ENCODE assay signal across 8 cellular contexts in genomic region chr2:230318190-230319121, GRCh38. TPM values are rescaled to one million over a fixed set of nuclear protein-coding genes. Genes with fewer than 3 reads are reported as not detected.
DNase-seq lines count a peak whose midpoint lies in the region; ATAC-seq and TF ChIP-seq lines count a peak whose summit lies in the region.

No MANE protein-coding gene starts in this region.

- BruUV-seq in mammary epithelial cell (replicated peaks; lab: Mats Ljungman, UMichigan), result no TSS peak

- no peaks in the 10 kb centered on the region for H3K36me3 ChIP-seq in CD8-positive, alpha-beta memory T cell (ENCODE audit: insufficient read depth, low read length)
- H3K36me3 ChIP-seq in esophagus muscularis mucosa (no peaks in the 10 kb centered on the region), mammary epithelial cell (ENCODE audit: insufficient read depth, low read length) (no peaks in the 10 kb centered on the region)

- TF ChIP-seq CTCF in esophagus muscularis mucosa (IDR thresholded peaks at IDR 0.05), result no peak
- TF ChIP-seq CTCF in mammary epithelial cell (conservative IDR thresholded peaks at IDR 0.05 in 1 of 2, IDR thresholded peaks at IDR 0.05 in 1 of 2; ENCODE audit: extremely low read depth in 1 of 2, insufficient read depth in 1 of 2, low read depth in 1 of 2, low read length in 2 of 2), result no peak

- H3K9me3 Mint-ChIP-seq in CD8-positive, alpha-beta memory T cell, result no peaks in the 10 kb centered on the region
- peaks cover 6% of the 10 kb centered on the region for H3K9me3 Mint-ChIP-seq in activated T-helper 1 cell treated with anti-CD3 and anti-CD28 coated beads, Interleukin-12 subunit alpha, Interleukin-12 subunit beta, Interleukin-2, Interleukin-4 antibody, amounts not matched to agents 30 ng/mL and 10 ng/mL and 1 ng/mL, durations not matched to agents 14 hours and 24 hours and 36 hours

- in situ Hi-C loops in mammary epithelial cell (cut with MboI; ENCODE audit: low sequenced_read_pairs in 2 of 2), result no loop called here

- H3K79me2 ChIP-seq in mammary epithelial cell (ENCODE audit: insufficient read depth, low read length), result no peaks in the 10 kb centered on the region

- no peaks in the 10 kb centered on the region for H4K20me1 ChIP-seq in mammary epithelial cell (ENCODE audit: insufficient read depth, low read length)

- peaks cover 54% of the 10 kb centered on the region for H3K4me1 ChIP-seq in CD8-positive, alpha-beta memory T cell (ENCODE audit: insufficient read depth, low read length)
- no peaks in the 10 kb centered on the region for H3K4me1 ChIP-seq in esophagus muscularis mucosa
- H3K4me1 ChIP-seq in mammary epithelial cell (ENCODE audit: insufficient read depth, low read length), result no peaks in the 10 kb centered on the region

- H3K4me1 Mint-ChIP-seq in CD8-positive, alpha-beta memory T cell, result peaks cover 56 to 87% (median 75%) of the 10 kb centered on the region in 3 donors
- H3K4me1 Mint-ChIP-seq in activated T-helper 1 cell treated with anti-CD3 and anti-CD28 coated beads, Interleukin-12 subunit alpha, Interleukin-12 subunit beta, Interleukin-2, Interleukin-4 antibody, amounts not matched to agents 30 ng/mL and 10 ng/mL and 1 ng/mL, durations not matched to agents 14 hours and 24 hours and 36 hours (ENCODE audit: low read depth), result peaks cover 74% of the 10 kb centered on the region

- H2AFZ ChIP-seq in mammary epithelial cell (ENCODE audit: low read depth, low read length), result no peak overlapping the region

- no peaks in the 10 kb centered on the region for H3K27me3 Mint-ChIP-seq in CD8-positive, alpha-beta memory T cell
- no peaks in the 10 kb centered on the region for H3K27me3 Mint-ChIP-seq in activated T-helper 1 cell treated with anti-CD3 and anti-CD28 coated beads, Interleukin-12 subunit alpha, Interleukin-12 subunit beta, Interleukin-2, Interleukin-4 antibody, amounts not matched to agents 30 ng/mL and 10 ng/mL and 1 ng/mL, durations not matched to agents 14 hours and 24 hours and 36 hours (ENCODE audit: insufficient read depth)

- H3K4me3 ChIP-seq in CD8-positive, alpha-beta memory T cell (ENCODE audit: low read length), result peak overlapping the region; percentile 74
- H3K4me3 ChIP-seq in esophagus muscularis mucosa, result no peak overlapping the region
- H3K4me3 ChIP-seq in mammary epithelial cell (replicated peaks in 1 of 3; ENCODE audit: insufficient read depth in 1 of 3, low read depth in 2 of 3, low read length in 3 of 3), result no peak overlapping the region

- dilution Hi-C loops in mammary epithelial cell (cut with HindIII; ENCODE audit: low sequenced_read_pairs), result no loop called here

- CTCF ChIA-PET in CD8-positive, alpha-beta memory T cell (lab: Charles Lee), result interaction anchor here (1.0 to 2.6 kb wide), 3 partner anchors 9 to 96 kb away, joined by 3 to 14 read pairs (median 6); partner anchors contain the start of gene SP140L
- CTCF ChIA-PET in mammary epithelial cell (lab: Charles Lee; ENCODE audit: low non-redundant PET), result no interaction called here

- H3K4me3 Mint-ChIP-seq in CD8-positive, alpha-beta memory T cell, result peak overlapping the region; percentile 37 to 77 (median 68)
- H3K4me3 Mint-ChIP-seq in activated T-helper 1 cell treated with anti-CD3 and anti-CD28 coated beads, Interleukin-12 subunit alpha, Interleukin-12 subunit beta, Interleukin-2, Interleukin-4 antibody, amounts not matched to agents 30 ng/mL and 10 ng/mL and 1 ng/mL, durations not matched to agents 14 hours and 24 hours and 36 hours, result peak overlapping the region; percentile 45

- WGBS in esophagus muscularis mucosa, result 81% methylated on average over 6 of the region's 6 CpGs
- WGBS in mammary epithelial cell (ENCODE audit: low coverage, missing lambda C conversion rate), result 81% methylated on average over 6 of the region's 6 CpGs

- no peaks in the 10 kb centered on the region for H3K27me3 ChIP-seq in CD8-positive, alpha-beta memory T cell (ENCODE audit: insufficient read depth, low read length, poor library complexity, severe bottlenecking)
- H3K27me3 ChIP-seq in esophagus muscularis mucosa (no peaks in the 10 kb centered on the region), mammary epithelial cell (ENCODE audit: insufficient read depth, low read length) (no peaks in the 10 kb centered on the region)

- no peak overlapping the region for H3K4me2 ChIP-seq in mammary epithelial cell (ENCODE audit: insufficient read depth, low read depth, low read length)

- peak; percentile 60 for ATAC-seq in GM19351 (IDR thresholded peaks at IDR 0.05; ENCODE audit: unreplicated experiment)
- peak; percentile 37 for ATAC-seq in HG03342 (IDR thresholded peaks at IDR 0.05; ENCODE audit: unreplicated experiment)

- H3K9me3 ChIP-seq in CD8-positive, alpha-beta memory T cell (ENCODE audit: low read length), result no peaks in the 10 kb centered on the region
- H3K9me3 ChIP-seq in esophagus muscularis mucosa, result peaks cover 0 to 5% (median 4%) of the 10 kb centered on the region in 4 donors
- H3K9me3 ChIP-seq in mammary epithelial cell (replicated peaks; ENCODE audit: insufficient read depth, low read length), result no peaks in the 10 kb centered on the region

- POLR2A ChIA-PET in CD8-positive, alpha-beta memory T cell (lab: Charles Lee), result interaction anchor here (0.6 to 1.8 kb wide), 3 partner anchors 9 to 477 kb away, joined by 3 to 18 read pairs (median 4); partner anchors contain the start of gene SP140L

- H3K27ac ChIP-seq in CD8-positive, alpha-beta memory T cell (ENCODE audit: low read depth, low read length), result peak overlapping the region; percentile 10
- H3K27ac ChIP-seq in esophagus muscularis mucosa (replicated peaks in 1 of 4) (no peak overlapping the region), mammary epithelial cell (ENCODE audit: insufficient read depth, low read depth, low read length) (no peak overlapping the region)

- no peak overlapping the region for H3K9ac ChIP-seq in mammary epithelial cell (ENCODE audit: insufficient read depth, low read length)

- H3K27ac Mint-ChIP-seq in CD8-positive, alpha-beta memory T cell, result peak overlapping the region; percentile 54 to 99 (median 86)
- peak overlapping the region; percentile 89 for H3K27ac Mint-ChIP-seq in activated T-helper 1 cell treated with anti-CD3 and anti-CD28 coated beads, Interleukin-12 subunit alpha, Interleukin-12 subunit beta, Interleukin-2, Interleukin-4 antibody, amounts not matched to agents 30 ng/mL and 10 ng/mL and 1 ng/mL, durations not matched to agents 14 hours and 24 hours and 36 hours

- intact Hi-C loops in activated T-helper 1 cell treated with anti-CD3 and anti-CD28 coated beads, Interleukin-12 subunit alpha, Interleukin-12 subunit beta, Interleukin-2, Interleukin-4 antibody, amounts not matched to agents 30 ng/mL and 10 ng/mL and 1 ng/mL, durations not matched to agents 14 hours and 24 hours and 36 hours (cut with micrococcal nuclease), result loop anchor here (1.0 to 2.0 kb wide), 6 partner anchors 9 to 292 kb away; partner anchors contain the start of gene SP140L
- intact Hi-C loops in esophagus muscularis mucosa (cut with DNase I), result no loop called here
- intact Hi-C loops in mammary epithelial cell (cut with micrococcal nuclease), result no loop called here

- no peak for TF ChIP-seq POLR2A in esophagus muscularis mucosa (IDR thresholded peaks at IDR 0.05; ENCODE audit: low read depth)

- no peak for TF ChIP-seq EP300 in esophagus muscularis mucosa (IDR thresholded peaks at IDR 0.05)

- H3K36me3 Mint-ChIP-seq in CD8-positive, alpha-beta memory T cell, result peaks cover 0 to 26% (median 13%) of the 10 kb centered on the region in 3 donors
- peaks cover 66% of the 10 kb centered on the region for H3K36me3 Mint-ChIP-seq in activated T-helper 1 cell treated with anti-CD3 and anti-CD28 coated beads, Interleukin-12 subunit alpha, Interleukin-12 subunit beta, Interleukin-2, Interleukin-4 antibody, amounts not matched to agents 30 ng/mL and 10 ng/mL and 1 ng/mL, durations not matched to agents 14 hours and 24 hours and 36 hours (ENCODE audit: low read depth)

- peak in 1 of 5 donors; percentile 14 for DNase-seq in CD8-positive, alpha-beta memory T cell
- DNase-seq in activated T-helper 1 cell treated with anti-CD3 and anti-CD28 coated beads, Interleukin-12 subunit alpha, Interleukin-12 subunit beta, Interleukin-2, Interleukin-4 antibody, amounts not matched to agents 30 ng/mL and 10 ng/mL and 1 ng/mL, durations not matched to agents 14 hours and 24 hours and 36 hours (ENCODE audit: low spot score), result no peak
- DNase-seq in SHP77 treated with DMSO at 0.1 percent for 48 hours (lab: John Stamatoyannopoulos, UW) (no peak), esophagus muscularis mucosa (ENCODE audit: extremely low spot score) (no peak), mammary epithelial cell (no peak)
- no peak for DNase-seq in stimulated activated CD4-positive, alpha-beta T cell treated with anti-CD3 and anti-CD28 coated beads, Interleukin-12 subunit alpha, Interleukin-12 subunit beta, amount 100 ng/mL, for 4 hours

RNA-seq across cellular contexts. Expression of gene SP140L, which starts 8.5 kb away (rescaled TPM):
- 10 to 100 TPM; 31.4 to 32.5 TPM for total RNA-seq in CD8-positive, alpha-beta memory T cell
- polyA plus RNA-seq in CD8-positive, alpha-beta memory T cell, result 30.1 TPM
- total RNA-seq in activated T-helper 1 cell treated with anti-CD3 and anti-CD28 coated beads, Interleukin-12 subunit alpha, Interleukin-12 subunit beta, Interleukin-2, Interleukin-4 antibody, amounts not matched to agents 30 ng/mL and 10 ng/mL and 1 ng/mL, durations not matched to agents 14 hours and 24 hours and 36 hours, result 57.4 and 57.8 TPM in 2 replicates
- total RNA-seq in esophagus muscularis mucosa (1 to 10 TPM; 4.4 to 8.3 (median 6.8) TPM), mammary epithelial cell (10 to 100 TPM in 1 of 2 donors, 1 to 10 TPM in 1; 2.5 to 14.7 TPM)
- 4.8 TPM for polyA plus RNA-seq in mammary epithelial cell
- 6.9 TPM for polyA minus RNA-seq in mammary epithelial cell
